Comparison of ENCODE assay signal across 8 cellular contexts in genomic region chr1:92030701-92031107, GRCh38. TPM values are rescaled to one million over a fixed set of nuclear protein-coding genes. Genes with fewer than 3 reads are reported as not detected.
DNase-seq lines count a peak whose midpoint lies in the region; ATAC-seq lines count a peak whose summit lies in the region.

No MANE protein-coding gene starts in this region.

- ATAC-seq in GM18861 (IDR thresholded peaks at IDR 0.05; ENCODE audit: unreplicated experiment) (no peak), GM19351 (IDR thresholded peaks at IDR 0.05; ENCODE audit: unreplicated experiment) (no peak)

- peak; percentile 13 for DNase-seq in SIG-M5 treated with dmso at 0.1 percent for 504 hours (lab: John Stamatoyannopoulos, UW; ENCODE audit: unreplicated experiment)
- no peak for DNase-seq in SIG-M5 (lab: John Stamatoyannopoulos, UW)
- peak; percentile 5 to 45 for DNase-seq in SJCRH30
- DNase-seq in epithelial cell of prostate (ENCODE audit: low read depth, low spot score): peak; percentile 41
- peak; percentile 24 for DNase-seq in pulmonary artery endothelial cell (ENCODE audit: low read depth, low spot score)
- DNase-seq in stimulated activated naive CD4-positive, alpha-beta T cell treated with Interleukin-2 at 50 U/mL for 16 hours (lab: John Stamatoyannopoulos, UW): no peak

- H3K4me3 ChIP-seq in SJCRH30: peak overlapping the region; percentile 54

- H3K36me3 ChIP-seq in SJCRH30: no peaks in the 10 kb centered on the region

- H3K27ac ChIP-seq in SJCRH30 (no peak overlapping the region), epithelial cell of prostate (peak overlapping the region; percentile 34)

- no peaks in the 10 kb centered on the region; the same call in 1 of the 2 replicates for H3K27me3 ChIP-seq in SJCRH30

- H3K9me3 ChIP-seq in SJCRH30 (replicated peaks): no peaks in the 10 kb centered on the region

- H3K4me1 ChIP-seq in SJCRH30: no peaks in the 10 kb centered on the region

RNA-seq across cellular contexts. Expression of gene EPHX4, which starts 0.9 kb away (rescaled TPM):
- total RNA-seq in SJCRH30 (2014; rRNA removed; shearing (Covaris generic)): 0.10 and 0.33 TPM in 2 replicates
- 3.6 and 6.1 TPM in 2 replicates for total RNA-seq in pulmonary artery endothelial cell

RNA-seq across cellular contexts. Expression of gene SETSIP, which starts 44.5 kb away (rescaled TPM):
- 0.12 and 0.30 TPM in 2 replicates for total RNA-seq in SJCRH30 (2014; rRNA removed; shearing (Covaris generic))
- 0.20 and 1.2 TPM in 2 replicates for total RNA-seq in pulmonary artery endothelial cell

RNA-seq across cellular contexts. Expression of gene BTBD8, which starts 49.4 kb away (rescaled TPM):
- 0.46 and 0.73 TPM in 2 replicates for total RNA-seq in SJCRH30 (2014; rRNA removed; shearing (Covaris generic))
- total RNA-seq in pulmonary artery endothelial cell: 1.2 and 3.1 TPM in 2 replicates

Comparison
In these comparisons a context has a peak if more than half of its experiments do, and no peak if none do; other contexts are left out.
1. DNase-seq: peak in SIG-M5 treated with dmso at 0.1 percent for 504 hours (single experiment), SJCRH30 (2 of 2), epithelial cell of prostate (single experiment) and pulmonary artery endothelial cell (single experiment); none in SIG-M5 (single experiment) and stimulated activated naive CD4-positive, alpha-beta T cell treated with Interleukin-2 at 50 U/mL for 16 hours (single experiment).